ENCODE assay signal across 32 cellular contexts in the genomic region with DNA sequence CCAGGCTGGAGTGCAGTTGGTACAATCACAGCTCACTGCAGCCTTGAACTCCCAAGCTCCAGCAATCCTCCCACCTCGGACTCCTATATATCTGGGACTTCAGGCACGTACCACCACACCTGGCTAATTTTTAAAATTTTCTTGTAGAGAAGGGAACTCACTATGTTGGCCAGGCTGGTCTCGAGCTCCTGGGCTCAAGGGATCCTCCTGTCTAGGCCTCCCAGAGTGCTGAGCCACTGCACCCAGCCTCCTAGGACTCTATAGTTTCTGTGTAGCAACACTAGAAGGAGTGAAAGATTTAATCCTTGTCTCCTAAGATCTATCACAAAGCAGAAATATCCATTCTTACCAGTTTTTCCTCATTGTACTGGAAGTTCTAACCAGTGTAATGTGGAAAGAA. TPM values are rescaled to one million over a fixed set of nuclear protein-coding genes. Genes with fewer than 3 reads are reported as not detected.
"Had no signal": no experiment of that assay in that cellular context is flagged by ENCODE, and none has a peak within 500 bp of the region (broad histone marks: within the 10 kb centered on the region; RNA-seq: fewer than 3 reads in every experiment).

No MANE protein-coding gene starts in this region.

- ATAC-seq: activated CD8-positive, alpha-beta T cell treated with anti-CD3 and anti-CD28 coated beads, Interleukin-2, amount 10 ng/mL, durations not matched to agents 7 days and 5 days; activated naive CD4-positive, alpha-beta T cell treated with anti-CD3 and anti-CD28 coated beads, Interleukin-2, amount 50 U/mL, for 72 hours; body of pancreas had no signal

- H3K4me1 Mint-ChIP-seq: activated CD4-positive, alpha-beta T cell treated with anti-CD3 and anti-CD28 coated beads, Interleukin-2, amount 10 ng/mL, durations not matched to agents 7 days and 5 days had no signal

- H3K27ac ChIP-seq: adrenal gland, body of pancreas, breast epithelium, SJSA1 had no signal

- H3K4me3 ChIP-seq: adrenal gland, body of pancreas, breast epithelium, SJSA1 had no signal

- H3K27me3 Mint-ChIP-seq: activated T-cell treated with anti-CD3 and anti-CD28 coated beads, Interleukin-2, amount 50 U/mL, for 24 hours had no signal

- H3K4me1 ChIP-seq: adrenal gland, body of pancreas, breast epithelium, SJSA1 had no signal

- H3K9me3 Mint-ChIP-seq: activated CD4-positive, alpha-beta T cell treated with anti-CD3 and anti-CD28 coated beads, Interleukin-2, amount 10 ng/mL, durations not matched to agents 7 days and 5 days; activated naive CD4-positive, alpha-beta T cell treated with anti-CD3 and anti-CD28 coated beads, Interleukin-2, amount 50 U/mL, for 72 hours; activated T-cell treated with anti-CD3 and anti-CD28 coated beads, Interleukin-2, amount 50 U/mL, for 24 hours; activated T-helper 2 cell treated with anti-CD3 and anti-CD28 coated beads, Interferon-gamma antibody, Interleukin-2, Interleukin-4, amounts not matched to agents 10 μg/mL and 5 μg/mL and 100 μg/mL, durations not matched to agents 14 hours and 24 hours and 36 hours; T-helper 1 cell treated with Interleukin-12 subunit alpha and Interleukin-12 subunit beta and Interleukin-4 antibody, amounts not matched to agents 30 μg/mL and 1 μg/mL, for 36 hours; T-helper 2 cell treated with Interferon-gamma antibody and Interleukin-4, amounts not matched to agents 5 μg/mL and 100 μg/mL, for 36 hours had no signal

- H3K36me3 Mint-ChIP-seq: activated naive CD4-positive, alpha-beta T cell treated with anti-CD3 and anti-CD28 coated beads, Interleukin-2, amount 50 U/mL, for 72 hours had no signal

- H3K4me3 Mint-ChIP-seq: activated CD4-positive, alpha-beta T cell treated with anti-CD3 and anti-CD28 coated beads, Interleukin-2, amount 10 ng/mL, durations not matched to agents 7 days and 5 days; activated CD8-positive, alpha-beta T cell treated with anti-CD3 and anti-CD28 coated beads, Interleukin-2, amount 10 ng/mL, durations not matched to agents 7 days and 5 days; activated T-cell treated with anti-CD3 and anti-CD28 coated beads, Interleukin-2, amount 50 U/mL, for 24 hours; T-helper 1 cell treated with Interleukin-12 subunit alpha and Interleukin-12 subunit beta and Interleukin-4 antibody, amounts not matched to agents 30 μg/mL and 1 μg/mL, for 36 hours; T-helper 2 cell treated with Interferon-gamma antibody and Interleukin-4, amounts not matched to agents 5 μg/mL and 100 μg/mL, for 36 hours had no signal

- H3K36me3 ChIP-seq: adrenal gland, breast epithelium, SJSA1 had no signal

- H3K9me3 ChIP-seq: adrenal gland, body of pancreas, breast epithelium, SJSA1, SK-N-SH had no signal

- H3K4me2 ChIP-seq: SK-N-SH had no signal

- DNase-seq: activated CD4-positive, alpha-beta T cell treated with anti-CD3 and anti-CD28 coated beads, Interleukin-2, amount 10 ng/mL, durations not matched to agents 7 days and 5 days; activated CD4-positive, alpha-beta T cell treated with anti-CD3 and anti-CD28 coated beads, Interleukin-2, amount 50 U/mL, for 48 hours; activated CD8-positive, alpha-beta T cell treated with anti-CD3 and anti-CD28 coated beads, Interleukin-2, amount 10 ng/mL, durations not matched to agents 7 days and 5 days; activated gamma-delta T cell; activated naive CD4-positive, alpha-beta T cell treated with Interleukin-2 at 50 U/mL for 16 hours; activated T-cell treated with anti-CD3 and anti-CD28 coated beads, Interleukin-2, amount 50 U/mL, for 24 hours; adrenal gland; body of pancreas; NCI-H1092 treated with DMSO at 0.1 percent for 48 hours; NCI-H1417; NCI-H146; NCI-H187; NCI-H2029 treated with DMSO at 0.1 percent for 48 hours; NCI-H2107; NCI-H2171; NCI-H510A; NCI-H526; NCI-H748 treated with DMSO at 0.1 percent for 48 hours; OCI-M1; SHP77 treated with DMSO at 0.1 percent for 48 hours; SK-N-SH had no signal

- FAIRE-seq: astrocyte, TTC549 had no signal

- H3K9ac ChIP-seq: SK-N-SH had no signal

- H3K27ac Mint-ChIP-seq: activated CD4-positive, alpha-beta T cell treated with anti-CD3 and anti-CD28 coated beads, Interleukin-2, amount 10 ng/mL, durations not matched to agents 7 days and 5 days; activated CD8-positive, alpha-beta T cell treated with anti-CD3 and anti-CD28 coated beads, Interleukin-2, amount 10 ng/mL, durations not matched to agents 7 days and 5 days; activated T-cell treated with anti-CD3 and anti-CD28 coated beads, Interleukin-2, amount 50 U/mL, for 24 hours; activated T-helper 2 cell treated with anti-CD3 and anti-CD28 coated beads, Interferon-gamma antibody, Interleukin-2, Interleukin-4, amounts not matched to agents 10 μg/mL and 5 μg/mL and 100 μg/mL, durations not matched to agents 14 hours and 24 hours and 36 hours; T-helper 1 cell treated with Interleukin-12 subunit alpha and Interleukin-12 subunit beta and Interleukin-4 antibody, amounts not matched to agents 30 μg/mL and 1 μg/mL, for 36 hours; T-helper 2 cell treated with Interferon-gamma antibody and Interleukin-4, amounts not matched to agents 5 μg/mL and 100 μg/mL, for 36 hours had no signal

- H3K27me3 ChIP-seq: adrenal gland, body of pancreas, breast epithelium, SJSA1 had no signal

RNA-seq across cellular contexts. Expression of a gene that starts 4.3 kb away (rescaled TPM):
- total RNA-seq: activated CD4-positive, alpha-beta T cell treated with anti-CD3 and anti-CD28 coated beads, Interleukin-2, amount 10 ng/mL, durations not matched to agents 7 days and 5 days; activated CD8-positive, alpha-beta T cell treated with anti-CD3 and anti-CD28 coated beads, Interleukin-2, amount 10 ng/mL, durations not matched to agents 7 days and 5 days; activated naive CD4-positive, alpha-beta T cell treated with anti-CD3 and anti-CD28 coated beads, Interleukin-2, amount 50 U/mL, for 72 hours; activated T-helper 2 cell treated with anti-CD3 and anti-CD28 coated beads, Interferon-gamma antibody, Interleukin-2, Interleukin-4, amounts not matched to agents 10 μg/mL and 5 μg/mL and 100 μg/mL, durations not matched to agents 14 hours and 24 hours and 36 hours; adrenal gland; astrocyte; body of pancreas; breast epithelium; cardiac septum; M059J; RPMI7951; SJSA1 had no signal
- polyA plus RNA-seq: SK-N-SH had no signal

RNA-seq across cellular contexts. Expression of a gene that starts 28.3 kb away (rescaled TPM):
- total RNA-seq: body of pancreas, cardiac septum, M059J had no signal
